9 cellular contexts compared by ENCODE assay signal in genomic region chr9:78365979-78366697, GRCh38.
A peak's percentile ranks its signal among the peaks of the same experiment; 100 is the strongest.
DNase-seq lines count a peak whose midpoint lies in the region; ATAC-seq, FAIRE-seq and TF ChIP-seq lines count a peak whose summit lies in the region.
"Had no signal": no experiment of that assay in that cellular context is flagged by ENCODE, and none has a peak within 500 bp of the region (broad histone marks: within the 10 kb centered on the region; RNA-seq: fewer than 3 reads in every experiment).

No MANE protein-coding gene starts in this region.

- H3K9me3 ChIP-seq in AG04450 (ENCODE audit: control insufficient read depth, insufficient read depth, low read length), result no peaks in the 10 kb centered on the region
- no peaks in the 10 kb centered on the region for H3K9me3 ChIP-seq in HEK293 (ENCODE audit: control insufficient read depth, insufficient read depth, low read depth, low read length)
- H3K9me3 ChIP-seq in keratinocyte (ENCODE audit: control insufficient read depth, low read depth, low read length), result no peaks in the 10 kb centered on the region

- ATAC-seq in SK-N-SH treated with all-trans-retinoic acid at 6 μM for 48 hours, result peak; percentile 46
- no peak for ATAC-seq in GM19351 (IDR thresholded peaks at IDR 0.05; ENCODE audit: unreplicated experiment)

- H3K4me3 ChIP-seq in AG04450 (ENCODE audit: low read depth, low read length) (no peak overlapping the region), HEK293 (ENCODE audit: low read depth, low read length) (no peak overlapping the region), keratinocyte (ENCODE audit: control insufficient read depth in 2 of 3, extremely low read depth in 1 of 3, insufficient read depth in 2 of 3, low read depth in 1 of 3, low read length in 3 of 3) (no peak overlapping the region)

- POLR2A ChIA-PET in AG04450 (lab: Yijun Ruan, JAX), result no interaction called here
- POLR2A ChIA-PET in HEK293 (lab: Yijun Ruan, JAX), result interaction anchor here (0.9 kb wide), 1 partner anchor 69 kb away, joined by 4 read pairs; the partner anchor contains the start of gene PSAT1

- no peak overlapping the region for H3K9ac ChIP-seq in keratinocyte (ENCODE audit: control insufficient read depth, extremely low read depth, insufficient read depth, low read length)

- H3K4me2 ChIP-seq in keratinocyte (ENCODE audit: control insufficient read depth, extremely low read depth, insufficient read depth, low read depth, low read length), result no peak overlapping the region

- DNase-seq in AG04450 (ENCODE audit: low read depth, low spot score) (no peak), keratinocyte (ENCODE audit: low read depth, low spot score) (no peak), DMS114 treated with DMSO at 0.1 percent for 48 hours (lab: John Stamatoyannopoulos, UW; ENCODE audit: unreplicated experiment) (no peak)
- DNase-seq in effector CD4-positive, alpha-beta T cell, result no peak
- no peak for DNase-seq in activated effector memory CD4-positive, alpha-beta T cell treated with Interleukin-2 at 50 U/mL for 16 hours
- DNase-seq: NCI-H446 had no signal

- CTCF ChIA-PET in AG04450 (lab: Charles Lee), result interaction anchor here (0.6 to 2.4 kb wide), 13 partner anchors 9 to 1206 kb away, joined by 3 to 15 read pairs (median 3); partner anchors contain the start of gene TLE4
- CTCF ChIA-PET in HEK293 (lab: Yijun Ruan, JAX), result interaction anchor here (0.6 to 1.5 kb wide), 19 partner anchors 8 to 937 kb away, joined by 3 to 7 read pairs (median 3); no protein-coding TSS in a partner anchor

- no peaks in the 10 kb centered on the region for H3K27me3 ChIP-seq in AG04450 (ENCODE audit: control insufficient read depth, insufficient read depth, low read length)
- no peaks in the 10 kb centered on the region for H3K27me3 ChIP-seq in keratinocyte (ENCODE audit: control insufficient read depth, extremely low read depth, insufficient read depth, low read length)

- no peak overlapping the region for H3K27ac ChIP-seq in AG04450 (ENCODE audit: low read depth, low read length)
- no peak overlapping the region for H3K27ac ChIP-seq in HEK293 (ENCODE audit: extremely low read depth, low read depth, low read length)
- H3K27ac ChIP-seq in keratinocyte (ENCODE audit: control insufficient read depth, insufficient read depth, low read length), result no peak overlapping the region

- no peak overlapping the region for H2AFZ ChIP-seq in keratinocyte (ENCODE audit: control insufficient read depth, low read length)

- no peaks in the 10 kb centered on the region for H3K36me3 ChIP-seq in HEK293 (ENCODE audit: control insufficient read depth in 2 of 2, insufficient read depth in 1 of 2, low read length in 2 of 2)
- no peaks in the 10 kb centered on the region for H3K36me3 ChIP-seq in keratinocyte (ENCODE audit: control insufficient read depth in 2 of 2, extremely low read depth in 1 of 2, insufficient read depth in 2 of 2, low read length in 2 of 2)

- H3K4me1 ChIP-seq in HEK293 (ENCODE audit: control insufficient read depth, insufficient read depth, low read length) (peaks cover 3% of the 10 kb centered on the region; the same call in 1 of the 2 replicates), keratinocyte (ENCODE audit: control insufficient read depth, extremely low read depth, insufficient read depth, low read length) (no peaks in the 10 kb centered on the region)

- no peaks in the 10 kb centered on the region for H4K20me1 ChIP-seq in keratinocyte (ENCODE audit: control insufficient read depth, extremely low read depth, insufficient read depth, low read length)

- no peak for FAIRE-seq in keratinocyte (lab: Jason Lieb, UNC)

- TF ChIP-seq CTCF in AG04450 (IDR thresholded peaks at IDR 0.05; ENCODE audit: low read depth, low read length) (peak; percentile 81), HEK293 (tag by site-specific recombination; IDR thresholded peaks at IDR 0.05) (no peak), keratinocyte (optimal IDR thresholded peaks at IDR 0.05 in 1 of 3, IDR thresholded peaks at IDR 0.05 in 1 of 3, conservative IDR thresholded peaks at IDR 0.05 in 1 of 3; ENCODE audit: extremely low read depth in 1 of 3, insufficient read depth in 2 of 3, low read length in 3 of 3) (peak in 2 of 3 experiments; percentile 31 to 50)

- no peaks in the 10 kb centered on the region for H3K9me1 ChIP-seq in keratinocyte (ENCODE audit: control insufficient read depth, extremely low read depth, insufficient read depth, low read length)

- H3K79me2 ChIP-seq in keratinocyte (ENCODE audit: control insufficient read depth, insufficient read depth, low read length), result no peaks in the 10 kb centered on the region

- dilution Hi-C loops in keratinocyte (cut with MboI; ENCODE audit: extremely low pct_ligation_motif_present, low sequenced_read_pairs), result no loop called here

TF ChIP-seq in HEK293, 187 proteins besides CTCF, POLR2A, EP300 and RAD21 (continues in another document):
- TF ChIP-seq ZNF335 (tag by site-specific recombination; conservative IDR thresholded peaks at IDR 0.05) (no peak), ZNF843 (tag by site-specific recombination; IDR thresholded peaks at IDR 0.05) (peak; percentile 45; the same call in 1 of the 2 replicates)
- TF ChIP-seq, protein P1, sequence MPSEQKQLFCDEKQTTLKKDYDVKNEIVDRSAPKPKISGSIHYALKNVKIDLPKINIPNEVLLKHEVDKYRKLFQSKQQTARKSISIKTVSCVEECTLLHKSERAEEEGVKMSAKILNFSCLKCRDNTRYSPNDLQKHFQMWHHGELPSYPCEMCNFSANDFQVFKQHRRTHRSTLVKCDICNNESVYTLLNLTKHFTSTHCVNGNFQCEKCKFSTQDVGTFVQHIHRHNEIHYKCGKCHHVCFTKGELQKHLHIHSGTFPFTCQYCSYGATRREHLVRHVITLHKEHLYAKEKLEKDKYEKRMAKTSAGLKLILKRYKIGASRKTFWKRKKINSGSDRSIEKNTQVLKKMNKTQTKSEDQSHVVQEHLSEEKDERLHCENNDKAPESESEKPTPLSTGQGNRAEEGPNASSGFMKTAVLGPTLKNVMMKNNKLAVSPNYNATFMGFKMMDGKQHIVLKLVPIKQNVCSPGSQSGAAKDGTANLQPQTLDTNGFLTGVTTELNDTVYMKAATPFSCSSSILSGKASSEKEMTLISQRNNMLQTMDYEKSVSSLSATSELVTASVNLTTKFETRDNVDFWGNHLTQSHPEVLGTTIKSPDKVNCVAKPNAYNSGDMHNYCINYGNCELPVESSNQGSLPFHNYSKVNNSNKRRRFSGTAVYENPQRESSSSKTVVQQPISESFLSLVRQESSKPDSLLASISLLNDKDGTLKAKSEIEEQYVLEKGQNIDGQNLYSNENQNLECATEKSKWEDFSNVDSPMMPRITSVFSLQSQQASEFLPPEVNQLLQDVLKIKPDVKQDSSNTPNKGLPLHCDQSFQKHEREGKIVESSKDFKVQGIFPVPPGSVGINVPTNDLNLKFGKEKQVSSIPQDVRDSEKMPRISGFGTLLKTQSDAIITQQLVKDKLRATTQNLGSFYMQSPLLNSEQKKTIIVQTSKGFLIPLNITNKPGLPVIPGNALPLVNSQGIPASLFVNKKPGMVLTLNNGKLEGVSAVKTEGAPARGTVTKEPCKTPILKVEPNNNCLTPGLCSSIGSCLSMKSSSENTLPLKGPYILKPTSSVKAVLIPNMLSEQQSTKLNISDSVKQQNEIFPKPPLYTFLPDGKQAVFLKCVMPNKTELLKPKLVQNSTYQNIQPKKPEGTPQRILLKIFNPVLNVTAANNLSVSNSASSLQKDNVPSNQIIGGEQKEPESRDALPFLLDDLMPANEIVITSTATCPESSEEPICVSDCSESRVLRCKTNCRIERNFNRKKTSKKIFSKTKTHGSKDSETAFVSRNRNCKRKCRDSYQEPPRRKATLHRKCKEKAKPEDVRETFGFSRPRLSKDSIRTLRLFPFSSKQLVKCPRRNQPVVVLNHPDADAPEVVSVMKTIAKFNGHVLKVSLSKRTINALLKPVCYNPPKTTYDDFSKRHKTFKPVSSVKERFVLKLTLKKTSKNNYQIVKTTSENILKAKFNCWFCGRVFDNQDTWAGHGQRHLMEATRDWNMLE (tag by site-specific recombination; conservative IDR thresholded peaks at IDR 0.05; ENCODE audit: low read depth), result no peak

TF ChIP-seq in SK-N-SH treated with all-trans-retinoic acid at 6 μM for 48 hours, 23 proteins besides CTCF, POLR2A, EP300 and RAD21 (continues in another document):
- TF ChIP-seq OSR1 (CRISPR knock-in tag; IDR thresholded peaks at IDR 0.05) (no peak), TCF4 (CRISPR knock-in tag; IDR thresholded peaks at IDR 0.05; ENCODE audit: borderline replicate concordance) (no peak), TSHZ2 (CRISPR knock-in tag; IDR thresholded peaks at IDR 0.05) (no peak)
